7 cellular contexts compared by ENCODE assay signal in the genomic region with DNA sequence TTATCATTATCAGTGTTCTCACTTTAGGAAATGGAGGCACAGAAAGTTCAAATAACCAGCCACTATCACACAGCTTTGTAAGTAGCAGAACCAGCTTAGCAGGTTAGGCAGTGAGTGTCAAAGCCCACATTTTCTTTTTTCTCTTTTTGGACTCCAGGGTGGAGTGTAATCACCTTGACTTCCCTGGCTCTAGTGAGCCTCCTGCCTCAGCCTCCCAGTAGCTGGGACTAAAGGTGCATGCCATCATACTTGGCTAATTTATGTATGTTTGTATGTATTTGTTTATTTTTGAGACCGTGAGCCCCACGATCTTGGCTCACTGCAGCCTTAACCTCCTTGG. TPM values are rescaled to one million over a fixed set of nuclear protein-coding genes. Genes with fewer than 3 reads are reported as not detected.
DNase-seq lines count a peak whose midpoint lies in the region; TF ChIP-seq lines count a peak whose summit lies in the region.

No MANE protein-coding gene starts in this region.

- H3F3A ChIP-seq in DOHH2 (ENCODE audit: control insufficient read depth, insufficient read depth), result peaks cover 30% of the 10 kb centered on the region

- H3K27ac Mint-ChIP-seq in progenitor cell of endocrine pancreas (no peak overlapping the region), HFFc6 (no peak overlapping the region)

- H3K4me3 Mint-ChIP-seq in progenitor cell of endocrine pancreas (ENCODE audit: low read depth) (no peak overlapping the region), HFFc6 (no peak overlapping the region)

- H4K20me1 ChIP-seq in DOHH2 (ENCODE audit: control insufficient read depth, insufficient read depth, low read depth, low read length), result no peaks in the 10 kb centered on the region

- H3K36me3 ChIP-seq in DOHH2 (ENCODE audit: control insufficient read depth, low read length) (no peaks in the 10 kb centered on the region), rectal smooth muscle tissue (ENCODE audit: control insufficient read depth, insufficient read depth, low read length) (no peaks in the 10 kb centered on the region)

- H3K27me3 ChIP-seq in DOHH2 (ENCODE audit: control insufficient read depth, low read length) (no peaks in the 10 kb centered on the region), rectal smooth muscle tissue (ENCODE audit: control insufficient read depth, insufficient read depth, low read length) (no peaks in the 10 kb centered on the region)

- H3K9me3 Mint-ChIP-seq in progenitor cell of endocrine pancreas (ENCODE audit: low read depth) (no peaks in the 10 kb centered on the region), HFFc6 (no peaks in the 10 kb centered on the region)

- no peaks in the 10 kb centered on the region for H3K36me3 Mint-ChIP-seq in progenitor cell of endocrine pancreas (ENCODE audit: insufficient read depth)
- H3K36me3 Mint-ChIP-seq in HFFc6 (ENCODE audit: low read depth), result no peaks in the 10 kb centered on the region

- H3K79me2 ChIP-seq in DOHH2 (ENCODE audit: control insufficient read depth, low read length), result peaks cover 23% of the 10 kb centered on the region

- H3K27ac ChIP-seq in DOHH2 (ENCODE audit: low read depth, low read length) (peak overlapping the region; percentile 97), coronary artery (peak overlapping the region; percentile 63 to 85), rectal smooth muscle tissue (ENCODE audit: low read depth, low read length) (peak overlapping the region; percentile 40)

- DNase-seq in NCI-H345 (lab: John Stamatoyannopoulos, UW), result peak; percentile 30
- DNase-seq in coronary artery (ENCODE audit: low spot score), result no peak
- no peak for DNase-seq in Ammon's horn (ENCODE audit: low spot score)
- DNase-seq in progenitor cell of endocrine pancreas (ENCODE audit: low spot score, unreplicated experiment), result no peak
- no peak for DNase-seq in HFFc6

- H3K4me1 ChIP-seq in DOHH2 (ENCODE audit: control insufficient read depth, low read length) (peaks cover 91% of the 10 kb centered on the region), rectal smooth muscle tissue (ENCODE audit: control insufficient read depth, insufficient read depth, low read length) (peaks cover 10% of the 10 kb centered on the region)

- H3K4me3 ChIP-seq in DOHH2 (ENCODE audit: low read length) (peak overlapping the region; percentile 43), coronary artery (peak overlapping the region; percentile 56), rectal smooth muscle tissue (ENCODE audit: low read length) (no peak overlapping the region)

- H3K4me1 Mint-ChIP-seq in progenitor cell of endocrine pancreas (ENCODE audit: low read depth) (peaks cover 12% of the 10 kb centered on the region), HFFc6 (ENCODE audit: low read depth) (peaks cover 19% of the 10 kb centered on the region)

- no peaks in the 10 kb centered on the region for H3K9me2 ChIP-seq in DOHH2 (replicated peaks; ENCODE audit: control insufficient read depth, low read length)

- no peaks in the 10 kb centered on the region for H3K27me3 Mint-ChIP-seq in progenitor cell of endocrine pancreas
- peaks cover 2% of the 10 kb centered on the region; the same call in 1 of the 2 replicates for H3K27me3 Mint-ChIP-seq in HFFc6 (ENCODE audit: insufficient read depth)

- H3K9me3 ChIP-seq in DOHH2 (ENCODE audit: control insufficient read depth, insufficient read depth, low read length), result no peaks in the 10 kb centered on the region

- H3K9ac ChIP-seq in rectal smooth muscle tissue (ENCODE audit: low read length), result no peak overlapping the region

- peak overlapping the region; percentile 59 for H3K4me2 ChIP-seq in DOHH2 (ENCODE audit: low read length)

- TF ChIP-seq CTCF in DOHH2 (IDR thresholded peaks at IDR 0.05; ENCODE audit: low read depth, low read length, poor library complexity, severe bottlenecking) (no peak), coronary artery (IDR thresholded peaks at IDR 0.05) (no peak), progenitor cell of endocrine pancreas (IDR thresholded peaks at IDR 0.05; ENCODE audit: unreplicated experiment) (no peak), HFFc6 (IDR thresholded peaks at IDR 0.05) (no peak)

RNA-seq across cellular contexts. Expression of a gene that starts 7.8 kb away (rescaled TPM):
- total RNA-seq in progenitor cell of endocrine pancreas, result 37.7 and 42.8 TPM in 2 replicates
- 10 to 100 TPM; 28.6 to 40.9 (median 32.7) TPM for total RNA-seq in HFFc6 (2021; fragmentation: NEBNext Ultra II Directional; extraction: Animal tissue kit (Norgen Biotek cat#: 25700))

Comparison
In these comparisons a context has a peak if more than half of its experiments do, and no peak if none do; other contexts are left out.
1. H3K27ac ChIP-seq: peak in every context shown above with its lines; median percentile 97 in DOHH2; 74 in coronary artery; 40 in rectal smooth muscle tissue.